ENCODE assay signal across 8 cellular contexts in the genomic region with DNA sequence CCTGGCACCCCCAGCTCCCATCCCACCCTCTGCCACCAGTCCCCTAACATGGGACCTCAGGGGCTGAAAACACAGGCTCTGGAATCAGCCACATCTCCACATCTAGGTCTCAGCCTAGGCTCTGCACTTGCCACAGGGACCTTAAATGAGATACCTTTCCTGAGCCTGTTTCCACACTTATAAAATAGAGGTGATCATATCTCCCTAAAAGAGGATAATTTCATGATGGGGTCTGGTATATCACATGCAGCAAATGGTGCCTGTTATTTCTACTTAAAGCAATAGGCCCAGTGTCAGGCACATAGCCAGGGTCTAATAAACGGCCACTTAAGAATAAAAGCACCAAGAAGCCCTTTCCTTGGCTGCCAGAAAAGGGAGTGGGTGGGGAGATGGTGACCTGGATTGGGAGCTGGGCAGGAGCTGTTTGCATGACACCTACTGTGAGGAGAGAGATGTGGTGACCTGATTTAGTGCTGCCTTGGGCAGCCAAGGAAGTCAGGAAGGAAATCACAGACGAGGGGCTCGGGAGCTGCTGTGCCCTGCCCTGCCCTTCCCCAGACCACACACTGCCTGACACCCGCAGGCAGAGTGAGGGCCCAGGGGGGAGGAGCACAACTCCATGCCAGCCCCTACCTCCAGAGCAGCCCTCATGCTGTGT.
DNase-seq lines count a peak whose midpoint lies in the region; ATAC-seq lines count a peak whose summit lies in the region.

No MANE protein-coding gene starts in this region.

- H3K4me3 Mint-ChIP-seq in activated T-cell treated with anti-CD3 and anti-CD28 coated beads, Interleukin-2, amount 50 U/mL, for 24 hours: peak overlapping the region; percentile 78
- H3K4me3 Mint-ChIP-seq in activated CD4-positive, alpha-beta memory T cell treated with anti-CD3 and anti-CD28 coated beads for 36 hours: peak overlapping the region; percentile 69

- no peak for DNase-seq in activated T-cell treated with anti-CD3 and anti-CD28 coated beads, Interleukin-2, amount 50 U/mL, for 24 hours
- DNase-seq in activated T-cell treated with anti-CD3 and anti-CD28 coated beads for 4 hours (no peak), islet precursor cell (peak; percentile 76), substantia nigra (lab: John Stamatoyannopoulos, UW) (peak in 6 of 49 donors; percentile 3 to 64 (median 14)), SKM-1 (lab: John Stamatoyannopoulos, UW; ENCODE audit: unreplicated experiment) (no peak)
- no peak for DNase-seq in activated CD4-positive, alpha-beta memory T cell treated with anti-CD3 and anti-CD28 coated beads for 36 hours

- H3K4me1 Mint-ChIP-seq in activated T-cell treated with anti-CD3 and anti-CD28 coated beads, Interleukin-2, amount 50 U/mL, for 24 hours (ENCODE audit: low read depth): peaks cover 86% of the 10 kb centered on the region
- H3K4me1 Mint-ChIP-seq in activated CD4-positive, alpha-beta memory T cell treated with anti-CD3 and anti-CD28 coated beads for 36 hours (ENCODE audit: low read depth): peaks cover 82% of the 10 kb centered on the region

- ATAC-seq in HG03439 (IDR thresholded peaks at IDR 0.05; ENCODE audit: unreplicated experiment) (no peak), GM21360 (IDR thresholded peaks at IDR 0.05; ENCODE audit: unreplicated experiment) (no peak)

- POLR2A ChIA-PET in activated CD4-positive, alpha-beta memory T cell treated with anti-CD3 and anti-CD28 coated beads for 36 hours (lab: Charles Lee): interaction anchor here (0.6 to 1.2 kb wide), 4 partner anchors 20 to 82 kb away, joined by 3 to 6 read pairs (median 4); partner anchors contain the start of gene IRF2BPL

- no peaks in the 10 kb centered on the region for H3K27me3 Mint-ChIP-seq in activated T-cell treated with anti-CD3 and anti-CD28 coated beads, Interleukin-2, amount 50 U/mL, for 24 hours
- H3K27me3 Mint-ChIP-seq in activated CD4-positive, alpha-beta memory T cell treated with anti-CD3 and anti-CD28 coated beads for 36 hours: no peaks in the 10 kb centered on the region

- H3K27ac ChIP-seq in substantia nigra (ENCODE audit: low read depth, low read length, poor library complexity, severe bottlenecking): peak overlapping the region; percentile 94

- H3K9me3 Mint-ChIP-seq in activated T-cell treated with anti-CD3 and anti-CD28 coated beads, Interleukin-2, amount 50 U/mL, for 24 hours: no peaks in the 10 kb centered on the region
- no peaks in the 10 kb centered on the region for H3K9me3 Mint-ChIP-seq in activated CD4-positive, alpha-beta memory T cell treated with anti-CD3 and anti-CD28 coated beads for 36 hours

- intact Hi-C loops in activated CD4-positive, alpha-beta memory T cell treated with anti-CD3 and anti-CD28 coated beads for 36 hours (cut with micrococcal nuclease): loop anchor here (2.0 to 5.0 kb wide), 5 partner anchors 45 to 365 kb away; partner anchors contain the start of genes GSTZ1 and POMT2

- H3K27ac Mint-ChIP-seq in activated T-cell treated with anti-CD3 and anti-CD28 coated beads, Interleukin-2, amount 50 U/mL, for 24 hours: peak overlapping the region; percentile 98
- H3K27ac Mint-ChIP-seq in activated CD4-positive, alpha-beta memory T cell treated with anti-CD3 and anti-CD28 coated beads for 36 hours: peak overlapping the region; percentile 99

- CTCF ChIA-PET in activated CD4-positive, alpha-beta memory T cell treated with anti-CD3 and anti-CD28 coated beads for 36 hours (lab: Charles Lee): interaction anchor here (0.9 to 2.9 kb wide), 3 partner anchors 10 to 97 kb away, joined by 4 to 15 read pairs (median 4); no protein-coding TSS in a partner anchor

- H3K36me3 Mint-ChIP-seq in activated T-cell treated with anti-CD3 and anti-CD28 coated beads, Interleukin-2, amount 50 U/mL, for 24 hours (ENCODE audit: low read depth): no peaks in the 10 kb centered on the region
- H3K36me3 Mint-ChIP-seq in activated CD4-positive, alpha-beta memory T cell treated with anti-CD3 and anti-CD28 coated beads for 36 hours: no peaks in the 10 kb centered on the region
